In genomic region chr15:65194826-65195541, GRCh38 we compare ENCODE assay signal across 1 cellular context.
TF ChIP-seq lines count a peak whose summit lies in the region.

No MANE protein-coding gene starts in this region.

TF ChIP-seq in H1, 55 proteins besides CTCF, POLR2A, EP300 and RAD21:
- no peak for TF ChIP-seq FOSL1 (IDR thresholded peaks at IDR 0.05; ENCODE audit: insufficient read depth, low read depth, low read length)
- no peak for TF ChIP-seq BACH1 (IDR thresholded peaks at IDR 0.05; ENCODE audit: low read length)
- no peak for TF ChIP-seq ZNF274 (IDR thresholded peaks at IDR 0.05; ENCODE audit: borderline replicate concordance, extremely low read depth, low read length)
- TF ChIP-seq BCL11A (IDR thresholded peaks at IDR 0.05; ENCODE audit: low read depth in 2 of 2, low read length in 2 of 2): no peak
- no peak for TF ChIP-seq TAF1 (IDR thresholded peaks at IDR 0.05; ENCODE audit: low read depth, low read length)
- TF ChIP-seq YY1 (IDR thresholded peaks at IDR 0.05; ENCODE audit: low read depth, low read length): no peak
- TF ChIP-seq SIN3A (conservative IDR thresholded peaks at IDR 0.05 in 1 of 2, IDR thresholded peaks at IDR 0.05 in 1 of 2; ENCODE audit: low read depth in 1 of 2, low read length in 2 of 2): no peak
- no peak for TF ChIP-seq JUND (IDR thresholded peaks at IDR 0.05; ENCODE audit: low read length)
- no peak for TF ChIP-seq TBP (IDR thresholded peaks at IDR 0.05; ENCODE audit: low read depth, low read length)
- TF ChIP-seq EGR1 (IDR thresholded peaks at IDR 0.05; ENCODE audit: borderline replicate concordance, low read depth, low read length): no peak
- TF ChIP-seq NRF1 (IDR thresholded peaks at IDR 0.05; ENCODE audit: low read depth, low read length): no peak
- no peak for TF ChIP-seq SAP30 (IDR thresholded peaks at IDR 0.05; ENCODE audit: insufficient read depth, insufficient replicate concordance, low read length)
- TF ChIP-seq TCF12 (IDR thresholded peaks at IDR 0.05; ENCODE audit: low read depth, low read length): no peak
- no peak for TF ChIP-seq SRF (IDR thresholded peaks at IDR 0.05; ENCODE audit: low read depth, low read length)
